ENCODE assay signal across 2 cellular contexts in the genomic region with DNA sequence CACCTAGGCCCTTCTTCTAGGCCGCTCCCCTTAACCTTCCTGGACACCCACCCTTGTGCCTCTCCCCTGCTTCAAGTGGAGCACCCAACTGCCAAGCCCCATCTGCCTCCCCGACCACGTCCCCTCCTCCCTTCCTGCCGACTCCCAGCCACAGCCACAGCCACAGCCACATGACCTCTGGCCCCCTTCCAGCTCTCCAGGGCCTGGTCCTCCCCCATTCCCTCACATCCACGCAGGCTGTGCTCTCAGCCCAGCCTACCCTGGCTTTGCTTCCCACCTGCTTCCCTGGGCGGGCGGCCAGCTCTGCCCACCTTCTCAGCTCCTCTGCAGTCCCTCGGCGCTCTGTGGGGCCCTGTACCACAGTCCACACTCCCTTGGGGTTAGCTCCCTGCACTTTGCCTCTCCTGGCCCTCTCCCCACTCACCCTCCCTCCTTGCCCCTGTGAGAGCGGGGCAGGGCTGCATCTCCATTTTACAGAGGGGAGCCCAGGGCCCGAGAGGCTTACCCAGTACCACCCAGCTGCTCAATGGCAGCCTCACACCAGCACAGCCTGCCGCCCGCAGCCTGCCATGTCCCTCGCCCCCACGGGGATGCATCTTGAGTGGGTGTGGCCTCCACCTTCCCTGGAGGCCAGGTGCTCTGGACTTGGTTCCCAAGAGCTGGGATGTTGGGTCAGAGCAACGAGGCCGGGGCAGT.
TF ChIP-seq lines count a peak whose summit lies in the region.

No MANE protein-coding gene starts in this region.

TF ChIP-seq in H1, 55 proteins besides CTCF, POLR2A, EP300 and RAD21:
- TF ChIP-seq POU5F1 (IDR thresholded peaks at IDR 0.05; ENCODE audit: low read depth, low read length) (no peak), SP4 (IDR thresholded peaks at IDR 0.05; ENCODE audit: low read length) (no peak), KDM1A (IDR thresholded peaks at IDR 0.05; ENCODE audit: borderline replicate concordance, low read length) (no peak), TEAD4 (IDR thresholded peaks at IDR 0.05; ENCODE audit: low read depth, low read length) (no peak), CHD7 (IDR thresholded peaks at IDR 0.05; ENCODE audit: insufficient replicate concordance, low read length) (no peak), ATF3 (IDR thresholded peaks at IDR 0.05; ENCODE audit: insufficient read depth, low read depth, low read length) (no peak), CHD1 (IDR thresholded peaks at IDR 0.05; ENCODE audit: low read depth, low read length) (no peak), CHD2 (IDR thresholded peaks at IDR 0.05; ENCODE audit: low read length) (no peak), RBBP5 (IDR thresholded peaks at IDR 0.05; ENCODE audit: borderline replicate concordance, low read depth, low read length) (no peak), RXRA (IDR thresholded peaks at IDR 0.05; ENCODE audit: insufficient read depth, low read depth, low read length) (no peak), EZH2 (IDR thresholded peaks at IDR 0.05; ENCODE audit: low read depth, low read length, severe bottlenecking) (no peak)
- TF ChIP-seq, protein P1, sequence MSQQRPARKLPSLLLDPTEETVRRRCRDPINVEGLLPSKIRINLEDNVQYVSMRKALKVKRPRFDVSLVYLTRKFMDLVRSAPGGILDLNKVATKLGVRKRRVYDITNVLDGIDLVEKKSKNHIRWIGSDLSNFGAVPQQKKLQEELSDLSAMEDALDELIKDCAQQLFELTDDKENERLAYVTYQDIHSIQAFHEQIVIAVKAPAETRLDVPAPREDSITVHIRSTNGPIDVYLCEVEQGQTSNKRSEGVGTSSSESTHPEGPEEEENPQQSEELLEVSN (IDR thresholded peaks at IDR 0.05): no peak

TF ChIP-seq in HEK293T, 16 proteins besides CTCF, POLR2A, EP300 and RAD21:
- TF ChIP-seq CTBP1 (IDR thresholded peaks at IDR 0.05; ENCODE audit: borderline replicate concordance) (no peak), ELF4 (IDR thresholded peaks at IDR 0.05) (no peak), HDGF (IDR thresholded peaks at IDR 0.05; ENCODE audit: borderline replicate concordance) (no peak), NFRKB (IDR thresholded peaks at IDR 0.05) (no peak), ARNT (IDR thresholded peaks at IDR 0.05) (no peak), BHLHE40 (IDR thresholded peaks at IDR 0.05; ENCODE audit: borderline replicate concordance) (no peak), SP1 (IDR thresholded peaks at IDR 0.05) (no peak), LEF1 (IDR thresholded peaks at IDR 0.05; ENCODE audit: borderline replicate concordance) (no peak), TARDBP (IDR thresholded peaks at IDR 0.05) (no peak), FOXA1 (IDR thresholded peaks at IDR 0.05) (no peak), ZNF384 (IDR thresholded peaks at IDR 0.05) (no peak), FOXK2 (IDR thresholded peaks at IDR 0.05) (no peak), SUZ12 (IDR thresholded peaks at IDR 0.05) (no peak), FOXM1 (IDR thresholded peaks at IDR 0.05; ENCODE audit: borderline replicate concordance) (no peak)
- TF ChIP-seq, protein P2, sequence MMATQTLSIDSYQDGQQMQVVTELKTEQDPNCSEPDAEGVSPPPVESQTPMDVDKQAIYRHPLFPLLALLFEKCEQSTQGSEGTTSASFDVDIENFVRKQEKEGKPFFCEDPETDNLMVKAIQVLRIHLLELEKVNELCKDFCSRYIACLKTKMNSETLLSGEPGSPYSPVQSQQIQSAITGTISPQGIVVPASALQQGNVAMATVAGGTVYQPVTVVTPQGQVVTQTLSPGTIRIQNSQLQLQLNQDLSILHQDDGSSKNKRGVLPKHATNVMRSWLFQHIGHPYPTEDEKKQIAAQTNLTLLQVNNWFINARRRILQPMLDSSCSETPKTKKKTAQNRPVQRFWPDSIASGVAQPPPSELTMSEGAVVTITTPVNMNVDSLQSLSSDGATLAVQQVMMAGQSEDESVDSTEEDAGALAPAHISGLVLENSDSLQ (IDR thresholded peaks at IDR 0.05): no peak
TF ChIP-seq in HEK293T: peak in this region for 0.
